In the genomic region with DNA sequence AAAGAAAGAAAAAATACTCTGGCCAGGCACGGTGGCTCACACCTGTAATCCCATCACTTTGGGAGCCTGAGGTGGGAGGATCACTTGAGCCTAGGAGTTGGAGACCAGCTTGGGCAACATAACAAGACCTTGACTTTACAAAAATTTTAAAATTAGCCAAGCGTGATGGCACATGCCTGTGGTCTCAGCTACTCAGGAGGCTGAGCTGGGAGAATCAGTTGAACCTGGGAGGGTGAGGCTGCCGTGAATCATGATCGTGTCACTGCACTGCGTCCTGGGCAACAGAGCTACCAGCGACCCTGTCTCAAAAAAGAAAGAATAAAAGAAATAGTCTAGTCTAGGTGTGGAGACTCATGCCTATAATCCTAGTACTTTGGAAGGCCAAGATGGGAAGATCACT, we compare ENCODE assay signal across 18 cellular contexts. TPM values are rescaled to one million over a fixed set of nuclear protein-coding genes. Genes with fewer than 3 reads are reported as not detected.
"Had no signal": no experiment of that assay in that cellular context is flagged by ENCODE, and none has a peak within 500 bp of the region (broad histone marks: within the 10 kb centered on the region; RNA-seq: fewer than 3 reads in every experiment).

No MANE protein-coding gene starts in this region.

- H3K27ac Mint-ChIP-seq: activated CD8-positive, alpha-beta T cell treated with anti-CD3 and anti-CD28 coated beads, Interleukin-2, amount 10 ng/mL, durations not matched to agents 7 days and 5 days; activated naive CD4-positive, alpha-beta T cell treated with anti-CD3 and anti-CD28 coated beads, Interleukin-2, amount 50 U/mL, for 24 hours; activated T-helper 1 cell treated with anti-CD3 and anti-CD28 coated beads, Interleukin-12 subunit alpha, Interleukin-12 subunit beta, Interleukin-2, Interleukin-4 antibody, amounts not matched to agents 30 ng/mL and 10 ng/mL and 1 ng/mL, durations not matched to agents 14 hours and 24 hours and 36 hours; brain; naive thymus-derived CD4-positive, alpha-beta T cell; neural progenitor cell had no signal

- ATAC-seq: activated CD8-positive, alpha-beta T cell treated with anti-CD3 and anti-CD28 coated beads, Interleukin-2, amount 10 ng/mL, durations not matched to agents 7 days and 5 days; left lobe of liver; lower lobe of right lung; naive thymus-derived CD4-positive, alpha-beta T cell; stimulated activated naive CD8-positive, alpha-beta T cell treated with anti-CD3 and anti-CD28 coated beads, Interleukin-15, Interleukin-2, amounts not matched to agents 100 U/mL and 50 U/mL, for 24 hours had no signal

- H3K4me1 ChIP-seq: colonic mucosa, neural progenitor cell, upper lobe of left lung had no signal

- H3K4me3 ChIP-seq: colonic mucosa, dorsolateral prefrontal cortex, lower lobe of right lung, neural progenitor cell, upper lobe of left lung had no signal

- H3K27me3 Mint-ChIP-seq: activated naive CD4-positive, alpha-beta T cell treated with anti-CD3 and anti-CD28 coated beads, Interleukin-2, amount 50 U/mL, for 24 hours; brain; naive thymus-derived CD4-positive, alpha-beta T cell had no signal

- H3K4me3 Mint-ChIP-seq: activated CD8-positive, alpha-beta T cell treated with anti-CD3 and anti-CD28 coated beads, Interleukin-2, amount 10 ng/mL, durations not matched to agents 7 days and 5 days; activated naive CD4-positive, alpha-beta T cell treated with anti-CD3 and anti-CD28 coated beads, Interleukin-2, amount 50 U/mL, for 24 hours; activated T-helper 1 cell treated with anti-CD3 and anti-CD28 coated beads, Interleukin-12 subunit alpha, Interleukin-12 subunit beta, Interleukin-2, Interleukin-4 antibody, amounts not matched to agents 30 ng/mL and 10 ng/mL and 1 ng/mL, durations not matched to agents 14 hours and 24 hours and 36 hours; brain; naive thymus-derived CD4-positive, alpha-beta T cell; neural progenitor cell had no signal

- H3K36me3 ChIP-seq: neural progenitor cell had no signal

- H3K4me1 Mint-ChIP-seq: brain, neural progenitor cell had no signal

- DNase-seq: activated CD4-positive, alpha-beta T cell treated with anti-CD3 and anti-CD28 coated beads for 1 hour; activated CD4-positive, alpha-beta T cell treated with anti-CD3 and anti-CD28 coated beads, Interleukin-2, amount 50 U/mL, for 1 hour; activated CD8-positive, alpha-beta T cell treated with anti-CD3 and anti-CD28 coated beads, Interleukin-2, amount 10 ng/mL, durations not matched to agents 7 days and 5 days; activated gamma-delta T cell; aorta; colonic mucosa; dorsolateral prefrontal cortex; kidney; lower lobe of right lung; naive thymus-derived CD4-positive, alpha-beta T cell; stimulated activated CD4-positive, alpha-beta T cell treated with anti-CD3 and anti-CD28 coated beads, Interleukin-4, amount 100 ng/mL, for 24 hours; stimulated activated naive CD8-positive, alpha-beta T cell treated with anti-CD3 and anti-CD28 coated beads, Interleukin-15, Interleukin-2, amounts not matched to agents 100 U/mL and 50 U/mL, for 24 hours; upper lobe of left lung had no signal

- H3K9me3 Mint-ChIP-seq: activated naive CD4-positive, alpha-beta T cell treated with anti-CD3 and anti-CD28 coated beads, Interleukin-2, amount 50 U/mL, for 24 hours; activated T-helper 1 cell treated with anti-CD3 and anti-CD28 coated beads, Interleukin-12 subunit alpha, Interleukin-12 subunit beta, Interleukin-2, Interleukin-4 antibody, amounts not matched to agents 30 ng/mL and 10 ng/mL and 1 ng/mL, durations not matched to agents 14 hours and 24 hours and 36 hours; brain; neural progenitor cell had no signal

- H3K27ac ChIP-seq: colonic mucosa, dorsolateral prefrontal cortex, lower lobe of right lung, neural progenitor cell, upper lobe of left lung had no signal

- H3K9me3 ChIP-seq: colonic mucosa, lower lobe of right lung, upper lobe of left lung had no signal

- H3K27me3 ChIP-seq: colonic mucosa, dorsolateral prefrontal cortex, neural progenitor cell, upper lobe of left lung had no signal

RNA-seq across cellular contexts. Expression of gene HSF2BP, which starts 22.4 kb away (rescaled TPM):
- polyA plus RNA-seq: aorta had no signal
